23 cellular contexts compared by ENCODE assay signal in the genomic region with DNA sequence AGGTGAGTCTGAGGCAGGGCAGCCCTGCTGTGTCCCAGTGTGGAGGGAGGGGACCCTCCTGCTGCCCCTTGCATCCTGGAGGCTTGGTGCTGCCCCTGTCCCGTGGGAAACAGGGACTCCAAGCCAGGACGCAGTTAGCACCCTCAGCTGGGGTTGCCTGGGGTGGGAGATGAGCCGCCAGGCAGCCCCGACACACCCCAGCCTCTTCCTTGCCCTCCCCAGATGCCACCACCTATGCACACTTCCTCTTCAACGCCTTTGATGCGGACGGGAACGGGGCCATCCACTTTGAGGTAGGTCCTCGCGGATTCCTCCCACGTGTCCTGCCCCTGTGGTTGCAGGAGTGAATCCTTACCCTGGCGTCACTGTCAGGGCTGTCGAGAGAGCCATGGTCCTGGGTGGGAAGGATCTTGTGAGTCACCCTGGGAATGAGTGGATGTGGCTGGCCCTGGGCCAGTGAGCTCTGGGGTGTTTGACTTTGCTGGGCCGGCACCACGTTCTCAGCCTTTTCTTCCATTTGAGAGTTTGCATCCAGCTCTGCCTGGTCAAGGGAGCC. TPM values are rescaled to one million over a fixed set of nuclear protein-coding genes. Genes with fewer than 3 reads are reported as not detected.
DNase-seq lines count a peak whose midpoint lies in the region; ATAC-seq and TF ChIP-seq lines count a peak whose summit lies in the region.
"Had no signal": no experiment of that assay in that cellular context is flagged by ENCODE, and none has a peak within 500 bp of the region (broad histone marks: within the 10 kb centered on the region; RNA-seq: fewer than 3 reads in every experiment).

No MANE protein-coding gene starts in this region.

- H3K36me3 Mint-ChIP-seq in chondrocyte (ENCODE audit: low read depth) = peaks cover 1% of the 10 kb centered on the region
- peaks cover 2 to 13% (median 5%) of the 10 kb centered on the region in 3 donors for H3K36me3 Mint-ChIP-seq in naive thymus-derived CD8-positive, alpha-beta T cell
- H3K36me3 Mint-ChIP-seq: CD8-positive, alpha-beta memory T cell; mesothelial cell of epicardium; natural killer cell; stimulated activated effector memory CD8-positive, alpha-beta T cell treated with anti-CD3 and anti-CD28 coated beads, Interleukin-12 subunit alpha, Interleukin-12 subunit beta, amount 100 ng/mL, for 72 hours had no signal

- H3K27me3 ChIP-seq in BLaER1 = no peaks in the 10 kb centered on the region
- no peaks in the 10 kb centered on the region for H3K27me3 ChIP-seq in osteoblast (ENCODE audit: insufficient read depth, low read length)
- H3K27me3 ChIP-seq in SJCRH30 = peaks cover 6% of the 10 kb centered on the region; the same call in 1 of the 2 replicates
- H3K27me3 ChIP-seq: testis had no signal

- no peaks in the 10 kb centered on the region for H3K4me1 Mint-ChIP-seq in chondrocyte (ENCODE audit: low read depth)
- peaks cover 0 to 12% (median 8%) of the 10 kb centered on the region in 4 donors for H3K4me1 Mint-ChIP-seq in naive thymus-derived CD8-positive, alpha-beta T cell
- H3K4me1 Mint-ChIP-seq: CD8-positive, alpha-beta memory T cell; mesothelial cell of epicardium; natural killer cell had no signal

- no peak overlapping the region for H3K9ac ChIP-seq in BLaER1
- H3K9ac ChIP-seq: parathyroid adenoma had no signal

- H4K20me1 ChIP-seq in BLaER1 (no peaks in the 10 kb centered on the region), osteoblast (ENCODE audit: insufficient read depth, low read length) (no peaks in the 10 kb centered on the region)

- no peaks in the 10 kb centered on the region for H3K79me2 ChIP-seq in osteoblast (ENCODE audit: insufficient read depth, low read length)

- H3K4me3 Mint-ChIP-seq in chondrocyte (ENCODE audit: unreplicated experiment) = no peak overlapping the region
- peak overlapping the region in 1 of 10 donors; percentile 7 for H3K4me3 Mint-ChIP-seq in naive thymus-derived CD8-positive, alpha-beta T cell
- H3K4me3 Mint-ChIP-seq: activated T-cell treated with anti-CD3 and anti-CD28 coated beads, Interleukin-2, amount 50 U/mL, for 72 hours; CD8-positive, alpha-beta memory T cell; HFFc6; mesothelial cell of epicardium; natural killer cell; stimulated activated effector memory CD8-positive, alpha-beta T cell treated with anti-CD3 and anti-CD28 coated beads, Interleukin-12 subunit alpha, Interleukin-12 subunit beta, amount 100 ng/mL, for 72 hours; T-helper 1 cell treated with Interleukin-12 subunit alpha and Interleukin-12 subunit beta and Interleukin-4 antibody, amounts not matched to agents 30 μg/mL and 1 μg/mL, for 36 hours had no signal

- ATAC-seq in GM18519 (IDR thresholded peaks at IDR 0.05; ENCODE audit: low FRiP score, unreplicated experiment) = no peak
- no peak for ATAC-seq in naive thymus-derived CD8-positive, alpha-beta T cell
- ATAC-seq: activated T-cell treated with anti-CD3 and anti-CD28 coated beads, Interleukin-2, amount 50 U/mL, for 72 hours; natural killer cell; stimulated activated effector memory CD8-positive, alpha-beta T cell treated with anti-CD3 and anti-CD28 coated beads, Interleukin-12 subunit alpha, Interleukin-12 subunit beta, amount 100 ng/mL, for 72 hours had no signal

- peaks cover 13% of the 10 kb centered on the region for H3K9me3 Mint-ChIP-seq in chondrocyte (ENCODE audit: low read depth)
- H3K9me3 Mint-ChIP-seq in naive thymus-derived CD8-positive, alpha-beta T cell = peaks cover 0 to 18% (median 11%) of the 10 kb centered on the region in 9 donors
- H3K9me3 Mint-ChIP-seq: HFFc6; mesothelial cell of epicardium; natural killer cell; T-helper 1 cell treated with Interleukin-12 subunit alpha and Interleukin-12 subunit beta and Interleukin-4 antibody, amounts not matched to agents 30 μg/mL and 1 μg/mL, for 36 hours had no signal

- H3K9me3 ChIP-seq in BLaER1 = no peaks in the 10 kb centered on the region
- no peaks in the 10 kb centered on the region for H3K9me3 ChIP-seq in HEK293 (ENCODE audit: control insufficient read depth, insufficient read depth, low read depth, low read length)
- no peaks in the 10 kb centered on the region for H3K9me3 ChIP-seq in osteoblast (ENCODE audit: low read depth, low read length)
- H3K9me3 ChIP-seq in SJCRH30 (replicated peaks) = no peaks in the 10 kb centered on the region
- H3K9me3 ChIP-seq: testis had no signal

- H3K4me2 ChIP-seq in BLaER1 = peak overlapping the region; percentile 30; the same call in 1 of the 2 replicates
- no peak overlapping the region for H3K4me2 ChIP-seq in osteoblast (ENCODE audit: insufficient read depth, low read length)

- CTCF ChIA-PET in HEK293 (lab: Yijun Ruan, JAX) = interaction anchor here (1.2 kb wide), 1 partner anchor 14 kb away, joined by 3 read pairs; no protein-coding TSS in a partner anchor

- H2AFZ ChIP-seq in osteoblast (ENCODE audit: low read length) = no peak overlapping the region
- H2AFZ ChIP-seq: parathyroid adenoma had no signal

- peaks cover 1% of the 10 kb centered on the region for H3K27me3 Mint-ChIP-seq in chondrocyte (ENCODE audit: low read depth)
- H3K27me3 Mint-ChIP-seq in naive thymus-derived CD8-positive, alpha-beta T cell = peaks cover 16 to 50% (median 24%) of the 10 kb centered on the region in 5 donors

- TF ChIP-seq CTCF in HEK293 (tag by site-specific recombination; IDR thresholded peaks at IDR 0.05) = no peak
- no peak for TF ChIP-seq CTCF in chondrocyte (IDR thresholded peaks at IDR 0.05)
- no peak for TF ChIP-seq CTCF in osteoblast (IDR thresholded peaks at IDR 0.05; ENCODE audit: extremely low read depth, low read depth, low read length)

- H3K36me3 ChIP-seq in BLaER1 (no peaks in the 10 kb centered on the region), HEK293 (ENCODE audit: control insufficient read depth in 2 of 2, insufficient read depth in 1 of 2, low read length in 2 of 2) (no peaks in the 10 kb centered on the region), osteoblast (ENCODE audit: insufficient read depth, low read length) (no peaks in the 10 kb centered on the region), SJCRH30 (no peaks in the 10 kb centered on the region)

- POLR2A ChIA-PET in HEK293 (lab: Yijun Ruan, JAX) = no interaction called here
- POLR2A ChIA-PET in naive thymus-derived CD8-positive, alpha-beta T cell (lab: Charles Lee) = no interaction called here

- H3K4me3 ChIP-seq in BLaER1 = no peak overlapping the region
- H3K4me3 ChIP-seq in HEK293 (ENCODE audit: low read depth, low read length) = no peak overlapping the region
- H3K4me3 ChIP-seq in osteoblast (ENCODE audit: insufficient read depth, low read length) = no peak overlapping the region
- no peak overlapping the region for H3K4me3 ChIP-seq in SJCRH30
- H3K4me3 ChIP-seq: testis had no signal

- H3K4me1 ChIP-seq in BLaER1 (peaks cover 17% of the 10 kb centered on the region), HEK293 (ENCODE audit: control insufficient read depth, insufficient read depth, low read length) (no peaks in the 10 kb centered on the region), osteoblast (ENCODE audit: insufficient read depth, low read length) (no peaks in the 10 kb centered on the region), SJCRH30 (no peaks in the 10 kb centered on the region)
- H3K4me1 ChIP-seq: parathyroid adenoma, testis had no signal

- H3K27ac Mint-ChIP-seq in chondrocyte (ENCODE audit: unreplicated experiment) = peak overlapping the region; percentile 17
- H3K27ac Mint-ChIP-seq in naive thymus-derived CD8-positive, alpha-beta T cell = no peak overlapping the region
- H3K27ac Mint-ChIP-seq: activated T-cell treated with anti-CD3 and anti-CD28 coated beads, Interleukin-2, amount 50 U/mL, for 72 hours; CD8-positive, alpha-beta memory T cell; HFFc6; mesothelial cell of epicardium; natural killer cell; stimulated activated effector memory CD8-positive, alpha-beta T cell treated with anti-CD3 and anti-CD28 coated beads, Interleukin-12 subunit alpha, Interleukin-12 subunit beta, amount 100 ng/mL, for 72 hours; T-helper 1 cell treated with Interleukin-12 subunit alpha and Interleukin-12 subunit beta and Interleukin-4 antibody, amounts not matched to agents 30 μg/mL and 1 μg/mL, for 36 hours had no signal

- H3K27ac ChIP-seq in BLaER1 = no peak overlapping the region
- H3K27ac ChIP-seq in HEK293 (ENCODE audit: extremely low read depth, low read depth, low read length) = no peak overlapping the region
- H3K27ac ChIP-seq in osteoblast (ENCODE audit: low read depth, low read length) = no peak overlapping the region
- H3K27ac ChIP-seq in SJCRH30 = no peak overlapping the region
- H3K27ac ChIP-seq: parathyroid adenoma, testis had no signal

- DNase-seq in chondrocyte (ENCODE audit: low spot score) (no peak), osteoblast (ENCODE audit: insufficient read length, low spot score, missing footprints) (peak; percentile 79), SJCRH30 (no peak), NCI-H524 treated with DMSO at 0.1 percent for 48 hours (lab: John Stamatoyannopoulos, UW) (no peak)
- DNase-seq in naive thymus-derived CD8-positive, alpha-beta T cell = no peak
- DNase-seq: activated CD4-positive, alpha-beta T cell treated with anti-CD3 and anti-CD28 coated beads for 4 hours; activated naive CD4-positive, alpha-beta T cell treated with anti-CD3 and anti-CD28 coated beads, Interleukin-2, amount 50 U/mL, for 16 hours; activated T-cell treated with anti-CD3 and anti-CD28 coated beads, Interleukin-2, amount 50 U/mL, for 72 hours; CD8-positive, alpha-beta memory T cell; DMS153; HFFc6; natural killer cell; NCI-H1048; NCI-H187 treated with DMSO at 0.1 percent for 48 hours; NCI-H774; testis had no signal

TF ChIP-seq in HEK293, 187 proteins besides CTCF, POLR2A, EP300 and RAD21:
- TF ChIP-seq, protein P1, sequence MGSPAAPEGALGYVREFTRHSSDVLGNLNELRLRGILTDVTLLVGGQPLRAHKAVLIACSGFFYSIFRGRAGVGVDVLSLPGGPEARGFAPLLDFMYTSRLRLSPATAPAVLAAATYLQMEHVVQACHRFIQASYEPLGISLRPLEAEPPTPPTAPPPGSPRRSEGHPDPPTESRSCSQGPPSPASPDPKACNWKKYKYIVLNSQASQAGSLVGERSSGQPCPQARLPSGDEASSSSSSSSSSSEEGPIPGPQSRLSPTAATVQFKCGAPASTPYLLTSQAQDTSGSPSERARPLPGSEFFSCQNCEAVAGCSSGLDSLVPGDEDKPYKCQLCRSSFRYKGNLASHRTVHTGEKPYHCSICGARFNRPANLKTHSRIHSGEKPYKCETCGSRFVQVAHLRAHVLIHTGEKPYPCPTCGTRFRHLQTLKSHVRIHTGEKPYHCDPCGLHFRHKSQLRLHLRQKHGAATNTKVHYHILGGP (tag by site-specific recombination; IDR thresholded peaks at IDR 0.05) = no peak
- TF ChIP-seq ZFHX2 (tag by site-specific recombination; conservative IDR thresholded peaks at IDR 0.05) = 0 out of 2 replicates have a peak, but pooled peaks have one; percentile 12

RNA-seq across cellular contexts. Expression of a gene that starts 27.5 kb away (rescaled TPM):
- total RNA-seq in chondrocyte (23.9 to 30.4 TPM (median 27.4 TPM) in 3 replicates), osteoblast (19.7 and 21.4 TPM in 2 replicates)
- 10 to 100 TPM; 30.8 to 35.2 TPM for total RNA-seq in naive thymus-derived CD8-positive, alpha-beta T cell
- polyA plus RNA-seq in naive thymus-derived CD8-positive, alpha-beta T cell = 10 to 100 TPM; 19.3 to 21.5 (median 20.6) TPM
- total RNA-seq in SJCRH30 (2014; rRNA removed; shearing (Covaris generic)) = 19.6 and 21.3 TPM in 2 replicates
